In the genomic region with DNA sequence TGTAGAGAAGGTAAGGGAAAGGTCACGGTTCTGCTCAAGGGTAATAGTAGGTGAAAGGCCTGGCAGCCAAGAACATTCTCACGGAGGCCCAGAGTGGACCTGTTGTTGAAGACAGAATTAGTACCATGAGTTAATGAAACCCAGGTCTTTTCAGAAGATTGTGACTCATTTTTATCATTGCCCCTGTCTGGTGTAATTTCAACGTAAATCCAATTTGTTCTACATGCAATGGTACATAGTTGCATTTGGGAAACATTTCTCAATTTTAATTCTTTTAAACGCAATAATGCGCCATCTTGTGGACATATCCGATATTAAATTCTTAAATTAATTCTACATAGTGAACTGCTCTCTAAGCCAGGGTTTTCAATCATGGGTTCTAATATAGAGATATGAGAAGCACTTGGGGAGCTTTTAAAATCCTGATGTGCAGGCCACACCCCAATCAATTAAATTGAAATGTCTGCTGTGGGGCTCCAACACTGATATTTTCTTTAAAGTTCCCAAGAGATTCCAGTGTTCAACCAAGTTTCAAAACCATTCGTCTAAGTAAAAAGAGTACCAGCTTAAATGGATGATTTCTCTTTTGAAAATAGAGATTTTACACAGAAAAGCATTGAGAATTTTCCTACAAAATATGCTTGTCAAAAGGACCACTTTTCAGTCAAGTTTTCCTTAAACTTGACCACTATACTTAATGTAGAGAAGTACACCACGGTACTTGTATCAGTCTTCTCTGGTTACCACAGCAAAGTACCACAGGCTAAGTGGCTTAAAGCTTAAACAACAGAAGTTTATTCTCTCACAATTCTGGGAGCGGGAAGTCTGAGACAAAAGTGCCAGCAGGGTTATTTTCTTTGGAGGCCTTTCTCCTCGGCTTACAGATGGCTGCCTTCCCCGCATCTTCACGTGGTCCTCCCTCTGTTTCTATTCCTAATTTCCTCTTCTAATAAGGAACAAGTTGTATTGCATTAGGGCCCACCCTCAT, we compare ENCODE assay signal across 8 cellular contexts.
DNase-seq lines count a peak whose midpoint lies in the region; ATAC-seq and TF ChIP-seq lines count a peak whose summit lies in the region.

No MANE protein-coding gene starts in this region.

- H3K36me3 ChIP-seq in kidney epithelial cell (ENCODE audit: control insufficient read depth, insufficient read depth, low read length), result no peaks in the 10 kb centered on the region
- H3K36me3 ChIP-seq in upper lobe of right lung, result no peaks in the 10 kb centered on the region

- H3K4me3 ChIP-seq in kidney epithelial cell (ENCODE audit: low read depth, low read length) (no peak overlapping the region), upper lobe of right lung (no peak overlapping the region)

- H3K27ac ChIP-seq in upper lobe of right lung, result no peak overlapping the region

- H3K9me3 ChIP-seq in upper lobe of right lung, result no peaks in the 10 kb centered on the region

- peak; percentile 54 for DNase-seq in Right ventricle myocardium inferior (ENCODE audit: missing footprints)
- no peak for DNase-seq in cardiac septum (ENCODE audit: low spot score)
- peak; percentile 75 to 81 for DNase-seq in NCI-H446 (lab: John Stamatoyannopoulos, UW)
- peak; percentile 13 to 61 for DNase-seq in T47D (ENCODE audit: low read depth in 1 of 2, low spot score in 1 of 2)
- no peak for DNase-seq in kidney epithelial cell (ENCODE audit: low read depth)
- no peak for DNase-seq in upper lobe of right lung
- no peak for DNase-seq in activated gamma-delta T cell (lab: John Stamatoyannopoulos, UW)

- intact Hi-C loops in Right ventricle myocardium inferior (cut with DNase I) (loop anchor here (1.0 to 5.0 kb wide), 3 partner anchors 257 to 347 kb away; partner anchors contain the start of gene PLCB1), cardiac septum (cut with DNase I) (loop anchor here (5.0 to 10.0 kb wide), 2 partner anchors 257 to 345 kb away; partner anchors contain the start of gene PLCB1), upper lobe of right lung (cut with DNase I) (no loop called here)

- peak; percentile 16 for TF ChIP-seq CTCF in kidney epithelial cell (IDR thresholded peaks at IDR 0.05; ENCODE audit: insufficient read depth, low read length, poor library complexity, severe bottlenecking)
- peak; percentile 60 for TF ChIP-seq CTCF in upper lobe of right lung (IDR thresholded peaks at IDR 0.05)

- ATAC-seq in Right ventricle myocardium inferior (peak; percentile 40), upper lobe of right lung (peak; percentile 40), GM21528 (IDR thresholded peaks at IDR 0.05; ENCODE audit: low FRiP score, unreplicated experiment) (no peak)

- H3K4me1 ChIP-seq in upper lobe of right lung, result peaks cover 3% of the 10 kb centered on the region

- H3K27me3 ChIP-seq in kidney epithelial cell (ENCODE audit: control insufficient read depth, insufficient read depth, low read length), result no peaks in the 10 kb centered on the region
- no peaks in the 10 kb centered on the region for H3K27me3 ChIP-seq in upper lobe of right lung

- in situ Hi-C loops in T47D (cut with HindIII; ENCODE audit: low pct_unique_long_range_greater_than_20kb, low sequenced_read_pairs), result no loop called here

Comparison
In these comparisons a context has a peak if more than half of its experiments do, and no peak if none do; other contexts are left out.
1. DNase-seq: peak in Right ventricle myocardium inferior (single experiment), NCI-H446 (2 of 2) and T47D (2 of 2); none in cardiac septum (single experiment), kidney epithelial cell (single experiment), upper lobe of right lung (single experiment) and activated gamma-delta T cell (single experiment).